ENCODE assay signal across 11 cellular contexts in the genomic region with DNA sequence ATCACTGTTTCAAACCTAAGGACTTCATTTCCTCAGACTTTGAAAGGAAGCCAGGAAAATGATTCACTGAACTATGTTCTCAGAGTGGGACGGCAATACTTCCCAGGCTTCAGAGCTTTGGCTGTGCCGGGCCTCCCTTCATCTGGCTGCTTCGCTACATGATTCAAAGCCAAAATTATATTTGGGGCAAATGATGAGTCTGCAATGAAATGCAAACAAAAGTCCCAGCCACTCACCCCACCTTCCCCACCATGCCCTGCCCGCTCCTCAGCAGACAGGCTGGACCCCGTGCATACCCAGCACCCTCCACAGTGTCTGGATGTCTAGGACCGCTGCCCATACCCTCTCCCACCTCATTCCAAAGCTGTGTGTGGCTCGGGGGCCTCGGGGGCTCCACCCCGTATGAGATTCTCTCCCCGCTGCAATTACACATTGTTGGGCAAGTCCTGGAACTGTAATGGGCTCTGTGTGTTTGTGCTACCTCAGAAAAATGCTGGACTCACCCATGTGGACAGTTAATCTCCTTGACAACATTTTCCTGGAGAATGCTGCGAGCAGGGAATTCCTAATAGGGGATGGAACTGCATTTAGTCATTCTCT. TPM values are rescaled to one million over a fixed set of nuclear protein-coding genes. Genes with fewer than 3 reads are reported as not detected.
DNase-seq lines count a peak whose midpoint lies in the region; ATAC-seq and TF ChIP-seq lines count a peak whose summit lies in the region.
"Had no signal": no experiment of that assay in that cellular context is flagged by ENCODE, and none has a peak within 500 bp of the region (broad histone marks: within the 10 kb centered on the region; RNA-seq: fewer than 3 reads in every experiment).

No MANE protein-coding gene starts in this region.

- H3K9me3 ChIP-seq in esophagus (ENCODE audit: control insufficient read depth in 2 of 2, insufficient read depth in 1 of 2, low read depth in 1 of 2, low read length in 1 of 2) (no peaks in the 10 kb centered on the region), mucosa of rectum (ENCODE audit: control insufficient read depth in 2 of 2, low read length in 2 of 2) (no peaks in the 10 kb centered on the region), transverse colon (no peaks in the 10 kb centered on the region)
- H3K9me3 ChIP-seq: right lobe of liver, thyroid gland had no signal

- H3K4me3 Mint-ChIP-seq in effector memory CD8-positive, alpha-beta T cell, result no peak overlapping the region
- H3K4me3 Mint-ChIP-seq: activated T-cell treated with anti-CD3 and anti-CD28 coated beads, Interleukin-2, amount 50 U/mL, for 4 hours had no signal

- peaks cover 4% of the 10 kb centered on the region for H3K36me3 Mint-ChIP-seq in effector memory CD8-positive, alpha-beta T cell (ENCODE audit: insufficient read depth)

- DNase-seq in NCI-H226 (peak; percentile 39), transverse colon (peak; percentile 22), SKM-1 (lab: John Stamatoyannopoulos, UW; ENCODE audit: unreplicated experiment) (no peak), NCI-H1436 treated with DMSO at 0.1 percent for 48 hours (lab: John Stamatoyannopoulos, UW) (no peak), NCI-H1930 (lab: John Stamatoyannopoulos, UW) (no peak)
- no peak for DNase-seq in effector memory CD8-positive, alpha-beta T cell
- DNase-seq: activated T-cell treated with anti-CD3 and anti-CD28 coated beads, Interleukin-2, amount 50 U/mL, for 4 hours; right lobe of liver; thyroid gland had no signal

- H3K4me3 ChIP-seq in esophagus (ENCODE audit: low read depth in 1 of 2, low read length in 2 of 2) (no peak overlapping the region), mucosa of rectum (ENCODE audit: low read length in 2 of 2) (peak overlapping the region in 1 of 2 donors; percentile 43), transverse colon (no peak overlapping the region)
- H3K4me3 ChIP-seq: right lobe of liver, thyroid gland had no signal

- H3K27me3 Mint-ChIP-seq in effector memory CD8-positive, alpha-beta T cell, result no peaks in the 10 kb centered on the region

- H3K27ac Mint-ChIP-seq in effector memory CD8-positive, alpha-beta T cell, result no peak overlapping the region

- no peak for TF ChIP-seq EP300 in transverse colon (IDR thresholded peaks at IDR 0.05; ENCODE audit: low read depth)

- H3K27ac ChIP-seq in esophagus (ENCODE audit: low read depth in 2 of 2, low read length in 1 of 2) (peak overlapping the region; percentile 74 to 85), mucosa of rectum (ENCODE audit: low read depth in 2 of 2, low read length in 2 of 2) (peak overlapping the region; percentile 54 to 79), transverse colon (peak overlapping the region; percentile 77 to 84 (median 82))
- H3K27ac ChIP-seq: right lobe of liver had no signal

- WGBS in esophagus, 2 donors, result 41 to 44% methylated on average over 11 of the region's 11 CpGs
- WGBS in transverse colon (ENCODE audit: low coverage in 1 of 2), 2 donors, result 45 to 80% methylated on average over 1 to 11 of the region's 11 CpGs

- ATAC-seq in effector memory CD8-positive, alpha-beta T cell (replicated peaks), result no peak
- ATAC-seq: activated T-cell treated with anti-CD3 and anti-CD28 coated beads, Interleukin-2, amount 50 U/mL, for 4 hours had no signal

- peaks cover under 1% of the 10 kb centered on the region in 2 donors for H3K9me3 Mint-ChIP-seq in effector memory CD8-positive, alpha-beta T cell

- H3K4me1 ChIP-seq in esophagus (ENCODE audit: control insufficient read depth in 2 of 2, insufficient read depth in 2 of 2, low read length in 1 of 2), result peaks cover 0 to 5% of the 10 kb centered on the region in 2 donors
- no peaks in the 10 kb centered on the region for H3K4me1 ChIP-seq in mucosa of rectum (ENCODE audit: control insufficient read depth in 2 of 2, insufficient read depth in 2 of 2, low read length in 2 of 2)
- H3K4me1 ChIP-seq in transverse colon, result peaks cover 0 to 19% (median 12%) of the 10 kb centered on the region in 4 donors
- H3K4me1 ChIP-seq: right lobe of liver, thyroid gland had no signal

- no peak overlapping the region for H3K9ac ChIP-seq in mucosa of rectum (ENCODE audit: low read depth in 1 of 2, low read length in 2 of 2)

- H3K27me3 ChIP-seq in esophagus (ENCODE audit: control insufficient read depth in 1 of 2, insufficient read depth in 2 of 2, low read length in 2 of 2), result no peaks in the 10 kb centered on the region
- no peaks in the 10 kb centered on the region for H3K27me3 ChIP-seq in mucosa of rectum (ENCODE audit: control insufficient read depth in 2 of 2, insufficient read depth in 2 of 2, low read length in 2 of 2)
- H3K27me3 ChIP-seq in transverse colon, result no peaks in the 10 kb centered on the region
- H3K27me3 ChIP-seq: right lobe of liver, thyroid gland had no signal

- peaks cover 11% of the 10 kb centered on the region in 2 donors for H3K4me1 Mint-ChIP-seq in effector memory CD8-positive, alpha-beta T cell (ENCODE audit: low read depth in 2 of 2)

- no peak for TF ChIP-seq POLR2A in transverse colon (IDR thresholded peaks at IDR 0.05)

- intact Hi-C loops in transverse colon (cut with DNase I; ENCODE audit: low total_unique reads), result no loop called here

- in situ Hi-C loops in transverse colon (cut with MboI; ENCODE audit: low pct_ligation_motif_present in 1 of 4, low pct_unique_long_range_greater_than_20kb in 1 of 4, low sequenced_read_pairs in 3 of 4), result no loop called here

- H3K36me3 ChIP-seq in esophagus (ENCODE audit: control insufficient read depth in 2 of 2, insufficient read depth in 2 of 2, low read length in 1 of 2) (no peaks in the 10 kb centered on the region), mucosa of rectum (ENCODE audit: control insufficient read depth in 2 of 2, insufficient read depth in 2 of 2, low read length in 2 of 2) (no peaks in the 10 kb centered on the region), transverse colon (no peaks in the 10 kb centered on the region)
- H3K36me3 ChIP-seq: right lobe of liver, thyroid gland had no signal

- no peak for TF ChIP-seq CTCF in transverse colon (IDR thresholded peaks at IDR 0.05)

RNA-seq across cellular contexts. Expression of a gene that starts 32.2 kb away (rescaled TPM):
- under 1 TPM; 0.79 to 0.86 TPM for polyA plus RNA-seq in esophagus
- 1 to 10 TPM; 1.4 to 10.0 (median 3.6) TPM for total RNA-seq in transverse colon

Comparison
In these comparisons a context has a peak if more than half of its experiments do, and no peak if none do; other contexts are left out.
1. DNase-seq: peak in NCI-H226 (single experiment) and transverse colon (single experiment); none in SKM-1 (single experiment), NCI-H1436 treated with DMSO at 0.1 percent for 48 hours (single experiment), NCI-H1930 (0 of 2) and effector memory CD8-positive, alpha-beta T cell (0 of 3).
2. Peak in every context shown above with its lines, with median percentiles within 50 percentile points of each other: H3K27ac ChIP-seq.